Comparison of ENCODE assay signal across 21 cellular contexts in the genomic region with DNA sequence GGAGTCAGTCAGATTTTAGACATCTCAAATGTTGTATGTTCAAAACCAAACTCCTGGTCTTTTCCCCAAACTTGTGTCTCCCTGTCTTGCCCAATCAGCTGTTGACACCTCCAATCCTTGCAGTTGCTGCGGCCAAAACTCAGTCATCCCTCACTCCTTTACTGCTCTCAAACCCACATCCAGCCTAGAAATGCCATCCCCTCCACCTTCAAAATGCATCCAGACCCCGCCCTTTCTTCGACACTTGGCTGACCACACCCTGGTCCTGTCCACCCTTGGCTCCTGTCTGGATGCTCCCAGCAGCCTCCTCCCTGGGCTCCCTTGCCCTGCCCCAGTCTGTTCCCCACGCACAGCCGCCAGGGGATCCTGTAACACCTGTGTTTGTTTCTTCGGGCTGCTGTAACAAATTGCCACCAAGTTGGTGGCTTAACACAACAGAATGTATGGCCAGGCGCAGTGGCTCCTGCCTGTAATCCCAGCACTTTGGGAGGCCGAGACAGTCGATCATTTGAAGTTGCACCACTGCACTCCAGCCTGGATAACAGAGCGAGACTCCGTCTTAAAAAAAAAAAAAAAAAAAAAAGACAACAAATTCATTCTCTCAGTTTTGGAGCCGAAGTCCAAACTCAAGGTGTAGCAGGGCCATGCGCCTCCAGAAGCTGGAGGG. TPM values are rescaled to one million over a fixed set of nuclear protein-coding genes. Genes with fewer than 3 reads are reported as not detected.
DNase-seq lines count a peak whose midpoint lies in the region; ATAC-seq, FAIRE-seq and TF ChIP-seq lines count a peak whose summit lies in the region.
"Had no signal": no experiment of that assay in that cellular context is flagged by ENCODE, and none has a peak within 500 bp of the region (broad histone marks: within the 10 kb centered on the region; RNA-seq: fewer than 3 reads in every experiment).

No MANE protein-coding gene starts in this region.

- H3K9me3 Mint-ChIP-seq in CD14-positive monocyte = peaks cover 0 to 4% (median 0%) of the 10 kb centered on the region in 7 donors
- no peaks in the 10 kb centered on the region for H3K9me3 Mint-ChIP-seq in H9
- no peaks in the 10 kb centered on the region for H3K9me3 Mint-ChIP-seq in activated T-helper 1 cell treated with anti-CD3 and anti-CD28 coated beads, Interleukin-12 subunit alpha, Interleukin-12 subunit beta, Interleukin-2, Interleukin-4 antibody, amounts not matched to agents 30 ng/mL and 10 ng/mL and 1 ng/mL, durations not matched to agents 14 hours and 24 hours and 36 hours
- H3K9me3 Mint-ChIP-seq: CD4-positive, alpha-beta T cell had no signal

- CTCF ChIA-PET in K562 (lab: Yijun Ruan, JAX; ENCODE audit: low intra/inter-chr PET ratio) = no interaction called here

- POLR2A ChIA-PET in K562 (lab: Yijun Ruan, JAX) = interaction anchor here (0.6 kb wide), 1 partner anchor 14 kb away, joined by 3 read pairs; no protein-coding TSS in a partner anchor

- H3K4me2 ChIP-seq in H9 (ENCODE audit: insufficient read depth, insufficient read length, low read length) (no peak overlapping the region), K562 (ENCODE audit: insufficient read depth, low read length) (no peak overlapping the region), trophoblast cell (ENCODE audit: low read length) (no peak overlapping the region)

- H3K9ac ChIP-seq in H9 (ENCODE audit: extremely low read depth, insufficient read length, low read length) (no peak overlapping the region), K562 (ENCODE audit: insufficient read depth in 1 of 2, low read depth in 2 of 2, low read length in 2 of 2) (peak overlapping the region in 1 of 2 experiments; percentile 78; a peak in 1 of 4 replicates), trophoblast cell (ENCODE audit: low read length) (no peak overlapping the region)

- peak; percentile 34; the same call in 1 of the 3 replicates for ATAC-seq in K562

- no peak for TF ChIP-seq POLR2A in K562 (conservative IDR thresholded peaks at IDR 0.05)

- no peak overlapping the region for H3K4ac ChIP-seq in H9 (ENCODE audit: low read depth, low read length)
- H3K4ac ChIP-seq in trophoblast cell (ENCODE audit: low read depth, low read length) = no peak overlapping the region

- no peak overlapping the region for H2BK15ac ChIP-seq in H9 (ENCODE audit: low read depth, low read length)

- H2AFZ ChIP-seq in H9 (ENCODE audit: low read length) = no peak overlapping the region
- H2AFZ ChIP-seq in K562 (ENCODE audit: low read depth, low read length) = no peak overlapping the region
- no peak overlapping the region for H2AFZ ChIP-seq in trophoblast cell (ENCODE audit: insufficient read depth, low read length, poor library complexity)

- no peak overlapping the region for H3K14ac ChIP-seq in H9 (ENCODE audit: insufficient read depth, low read length)
- no peak overlapping the region for H3K14ac ChIP-seq in trophoblast cell (ENCODE audit: low read length)

- no peak overlapping the region for H3K27ac ChIP-seq in H9 (ENCODE audit: insufficient read length, low read depth, low read length)
- no peak overlapping the region for H3K27ac ChIP-seq in K562 (ENCODE audit: extremely low read depth, low read depth, low read length)
- H3K27ac ChIP-seq in trophoblast cell (ENCODE audit: low read depth, low read length) = peak overlapping the region; percentile 34

- in situ Hi-C loops in K562 (cut with MboI) = no loop called here

- DNase-seq in CD14-positive monocyte (ENCODE audit: low spot score) = no peak
- no peak for DNase-seq in H9
- no peak for DNase-seq in K562 (ENCODE audit: extremely low read depth in 1 of 4, low spot score in 3 of 4)
- peak in 1 of 2 donors; percentile 14 for DNase-seq in trophoblast cell
- no peak for DNase-seq in NCI-H1694 (lab: John Stamatoyannopoulos, UW)
- no peak for DNase-seq in GM19238 (ENCODE audit: insufficient read length, low spot score)
- DNase-seq in activated T-helper 1 cell treated with anti-CD3 and anti-CD28 coated beads, Interleukin-12 subunit alpha, Interleukin-12 subunit beta, Interleukin-2, Interleukin-4 antibody, amounts not matched to agents 30 ng/mL and 10 ng/mL and 1 ng/mL, durations not matched to agents 14 hours and 24 hours and 36 hours (ENCODE audit: low spot score) = no peak
- DNase-seq: CD4-positive, alpha-beta T cell; Kasumi-1; MG63; NCI-H1092; NCI-H146; NCI-H2081 treated with DMSO at 0.1 percent for 48 hours; SHP77 treated with DMSO at 0.1 percent for 48 hours; T-helper 1 cell had no signal

- H2BK120ac ChIP-seq in H9 (ENCODE audit: low read depth, low read length, poor library complexity, severe bottlenecking) (no peak overlapping the region), trophoblast cell (ENCODE audit: insufficient read depth, low read length, poor library complexity) (peak overlapping the region; percentile 2)

- no peak for FAIRE-seq in K562 (lab: Jason Lieb, UNC)
- FAIRE-seq: GM12892, HTR-8/SVneo had no signal

- H4K5ac ChIP-seq in H9 (ENCODE audit: insufficient read length, low read depth, low read length) = no peak overlapping the region

- H3T11ph ChIP-seq in H9 (ENCODE audit: low read length) = no peak overlapping the region

- H3K79me2 ChIP-seq in H9 (ENCODE audit: insufficient read depth, low read length) (no peaks in the 10 kb centered on the region), K562 (ENCODE audit: control insufficient read depth, insufficient read depth, low read length) (peaks cover 6% of the 10 kb centered on the region; the same call in 2 of the 3 replicates), trophoblast cell (ENCODE audit: control insufficient read depth, insufficient read depth, low read length, poor library complexity) (peaks cover 1% of the 10 kb centered on the region)

- H3K79me1 ChIP-seq in H9 (ENCODE audit: insufficient read depth, low read depth, low read length, poor library complexity, severe bottlenecking) = no peaks in the 10 kb centered on the region
- peaks cover 12% of the 10 kb centered on the region for H3K79me1 ChIP-seq in trophoblast cell (ENCODE audit: low read length)

- H2BK5ac ChIP-seq in H9 (ENCODE audit: insufficient read length, low read length) (no peak overlapping the region), trophoblast cell (ENCODE audit: low read depth, low read length, poor library complexity) (no peak overlapping the region)

- peaks cover 0 to 3% (median 3%) of the 10 kb centered on the region in 3 donors for H3K27me3 Mint-ChIP-seq in CD14-positive monocyte (ENCODE audit: low read depth in 3 of 3)
- no peaks in the 10 kb centered on the region; the same call in 1 of the 2 replicates for H3K27me3 Mint-ChIP-seq in H9 (ENCODE audit: low read depth)
- H3K27me3 Mint-ChIP-seq in activated T-helper 1 cell treated with anti-CD3 and anti-CD28 coated beads, Interleukin-12 subunit alpha, Interleukin-12 subunit beta, Interleukin-2, Interleukin-4 antibody, amounts not matched to agents 30 ng/mL and 10 ng/mL and 1 ng/mL, durations not matched to agents 14 hours and 24 hours and 36 hours (ENCODE audit: insufficient read depth) = no peaks in the 10 kb centered on the region
- H3K27me3 Mint-ChIP-seq: CD4-positive, alpha-beta T cell; IgD-negative memory B cell had no signal

- TF ChIP-seq CTCF in CD14-positive monocyte (IDR thresholded peaks at IDR 0.05) (no peak), H9 (conservative IDR thresholded peaks at IDR 0.05) (no peak), K562 (IDR thresholded peaks at IDR 0.05 in 2 of 3, conservative IDR thresholded peaks at IDR 0.05 in 1 of 3; ENCODE audit: insufficient read depth in 2 of 3, low read depth in 1 of 3, low read length in 3 of 3) (no peak)

- no peak overlapping the region for H3K18ac ChIP-seq in H9 (ENCODE audit: insufficient read length, low read depth, low read length)
- no peak overlapping the region for H3K18ac ChIP-seq in trophoblast cell (ENCODE audit: low read length)

- TF ChIP-seq EP300 in K562 (IDR thresholded peaks at IDR 0.05; ENCODE audit: low read length) = no peak

- no peaks in the 10 kb centered on the region; the same call in 1 of the 3 replicates for H3K36me3 ChIP-seq in K562 (ENCODE audit: control insufficient read depth, insufficient read depth, low read length)
- H3K36me3 ChIP-seq in trophoblast cell (ENCODE audit: control insufficient read depth in 1 of 2, insufficient read depth in 2 of 2, low read length in 2 of 2) = peaks cover 0 to 2% of the 10 kb centered on the region in 2 experiments
- H3K36me3 ChIP-seq: HAP-1, MG63 had no signal

- no peak overlapping the region for H3K23ac ChIP-seq in H9 (ENCODE audit: insufficient read length, low read depth, low read length)
- no peak overlapping the region for H3K23ac ChIP-seq in trophoblast cell (ENCODE audit: low read length)

- H3K4me3 ChIP-seq in K562 (no peak overlapping the region), trophoblast cell (ENCODE audit: low read depth, low read length) (no peak overlapping the region)
- H3K4me3 ChIP-seq: HAP-1, MG63 had no signal

- H3K36me3 Mint-ChIP-seq in CD14-positive monocyte = peaks cover 9 to 15% of the 10 kb centered on the region in 2 donors
- H3K36me3 Mint-ChIP-seq in H9 (ENCODE audit: insufficient read depth in 1 of 3, low read depth in 3 of 3) = no peaks in the 10 kb centered on the region
- peaks cover 4% of the 10 kb centered on the region for H3K36me3 Mint-ChIP-seq in activated T-helper 1 cell treated with anti-CD3 and anti-CD28 coated beads, Interleukin-12 subunit alpha, Interleukin-12 subunit beta, Interleukin-2, Interleukin-4 antibody, amounts not matched to agents 30 ng/mL and 10 ng/mL and 1 ng/mL, durations not matched to agents 14 hours and 24 hours and 36 hours (ENCODE audit: low read depth)

- H4K91ac ChIP-seq in H9 (ENCODE audit: insufficient read length, low read depth, low read length) (no peak overlapping the region), trophoblast cell (ENCODE audit: low read depth, low read length) (peak overlapping the region; percentile 8)

- no peaks in the 10 kb centered on the region for H3K4me1 ChIP-seq in H9 (ENCODE audit: insufficient read depth, low read length)
- H3K4me1 ChIP-seq in K562 (replicated peaks in 1 of 2; ENCODE audit: control insufficient read depth in 2 of 2, insufficient read depth in 2 of 2, low read length in 2 of 2) = peaks cover 20 to 22% of the 10 kb centered on the region in 2 experiments; a peak in 4 of 5 replicates
- peaks cover 21 to 26% of the 10 kb centered on the region in 2 experiments for H3K4me1 ChIP-seq in trophoblast cell (ENCODE audit: control insufficient read depth in 1 of 2, insufficient read depth in 2 of 2, low read length in 2 of 2)
- H3K4me1 ChIP-seq: HAP-1 had no signal

- no peak overlapping the region for H3K4me3 Mint-ChIP-seq in CD14-positive monocyte
- no peak overlapping the region for H3K4me3 Mint-ChIP-seq in H9
- no peak overlapping the region for H3K4me3 Mint-ChIP-seq in activated T-helper 1 cell treated with anti-CD3 and anti-CD28 coated beads, Interleukin-12 subunit alpha, Interleukin-12 subunit beta, Interleukin-2, Interleukin-4 antibody, amounts not matched to agents 30 ng/mL and 10 ng/mL and 1 ng/mL, durations not matched to agents 14 hours and 24 hours and 36 hours
- H3K4me3 Mint-ChIP-seq: CD4-positive, alpha-beta T cell; IgD-negative memory B cell had no signal

- H4K12ac ChIP-seq in trophoblast cell (ENCODE audit: low read depth, low read length) = no peak overlapping the region

- H3K9me3 ChIP-seq in H9 (ENCODE audit: control insufficient read depth, low read depth, low read length) (no peaks in the 10 kb centered on the region), K562 (replicated peaks; ENCODE audit: control insufficient read depth, insufficient read depth, low read depth, low read length) (no peaks in the 10 kb centered on the region), trophoblast cell (ENCODE audit: insufficient read depth, low read depth, low read length) (no peaks in the 10 kb centered on the region)
- H3K9me3 ChIP-seq: HAP-1, MG63 had no signal

- intact Hi-C loops in CD14-positive monocyte (cut with micrococcal nuclease) = loop anchor here (1.0 to 10.0 kb wide), 3 partner anchors 12 to 105 kb away; a partner anchor contains a TSS
- intact Hi-C loops in K562 (cut with micrococcal nuclease) = loop anchor here (10.0 kb wide), 1 partner anchor 215 kb away; no protein-coding TSS in a partner anchor
- intact Hi-C loops in activated T-helper 1 cell treated with anti-CD3 and anti-CD28 coated beads, Interleukin-12 subunit alpha, Interleukin-12 subunit beta, Interleukin-2, Interleukin-4 antibody, amounts not matched to agents 30 ng/mL and 10 ng/mL and 1 ng/mL, durations not matched to agents 14 hours and 24 hours and 36 hours (cut with micrococcal nuclease) = no loop called here

- H3K4me1 Mint-ChIP-seq in CD14-positive monocyte = peaks cover 88% of the 10 kb centered on the region
- peaks cover 5 to 8% of the 10 kb centered on the region in 2 experiments for H3K4me1 Mint-ChIP-seq in H9
- peaks cover 22% of the 10 kb centered on the region for H3K4me1 Mint-ChIP-seq in activated T-helper 1 cell treated with anti-CD3 and anti-CD28 coated beads, Interleukin-12 subunit alpha, Interleukin-12 subunit beta, Interleukin-2, Interleukin-4 antibody, amounts not matched to agents 30 ng/mL and 10 ng/mL and 1 ng/mL, durations not matched to agents 14 hours and 24 hours and 36 hours (ENCODE audit: low read depth)

- WGBS in H9 (ENCODE audit: extremely low coverage, insufficient read length, low lambda C conversion rate) = no CpG with 5 or more reads among the region's 13 CpGs
- 74% methylated on average over 12 of the region's 13 CpGs for WGBS in K562 (ENCODE audit: insufficient coverage, low coverage, missing lambda C conversion rate)
- no CpG with 5 or more reads among the region's 13 CpGs for WGBS in trophoblast cell (ENCODE audit: extremely low coverage, insufficient coverage, insufficient read length)

- no peak overlapping the region for H4K8ac ChIP-seq in H9 (replicated peaks; ENCODE audit: insufficient read length, low read depth, low read length)
- H4K8ac ChIP-seq in trophoblast cell (ENCODE audit: low read depth, low read length) = no peak overlapping the region

- no peak overlapping the region for H2BK12ac ChIP-seq in H9 (ENCODE audit: insufficient read length, low read depth, low read length)
- H2BK12ac ChIP-seq in trophoblast cell (ENCODE audit: low read length) = no peak overlapping the region

- peak overlapping the region; percentile 92 to 98 (median 97) for H3K27ac Mint-ChIP-seq in CD14-positive monocyte
- peak overlapping the region in 2 of 3 experiments; percentile 20 to 38; a peak in 2 of 7 replicates for H3K27ac Mint-ChIP-seq in H9
- no peak overlapping the region for H3K27ac Mint-ChIP-seq in activated T-helper 1 cell treated with anti-CD3 and anti-CD28 coated beads, Interleukin-12 subunit alpha, Interleukin-12 subunit beta, Interleukin-2, Interleukin-4 antibody, amounts not matched to agents 30 ng/mL and 10 ng/mL and 1 ng/mL, durations not matched to agents 14 hours and 24 hours and 36 hours
- H3K27ac Mint-ChIP-seq: CD4-positive, alpha-beta T cell; IgD-negative memory B cell had no signal

- no peak overlapping the region for H2AK5ac ChIP-seq in H9 (ENCODE audit: insufficient read length, low read length)
- no peak overlapping the region for H2AK5ac ChIP-seq in trophoblast cell (ENCODE audit: low read length)

- H4K20me1 ChIP-seq in H9 (ENCODE audit: control insufficient read depth, insufficient read depth, insufficient read length) = no peaks in the 10 kb centered on the region
- peaks cover 7% of the 10 kb centered on the region; the same call in 1 of the 2 replicates for H4K20me1 ChIP-seq in K562 (replicated peaks; ENCODE audit: control insufficient read depth, insufficient read depth, low read length)

- no peaks in the 10 kb centered on the region for H3K27me3 ChIP-seq in H9 (ENCODE audit: insufficient read depth, low read length)
- no peaks in the 10 kb centered on the region for H3K27me3 ChIP-seq in K562 (ENCODE audit: control insufficient read depth in 2 of 2, insufficient read depth in 2 of 2, low read length in 2 of 2)
- no peaks in the 10 kb centered on the region for H3K27me3 ChIP-seq in trophoblast cell (ENCODE audit: insufficient read depth, low read length)
- H3K27me3 ChIP-seq: MG63 had no signal

- H3K56ac ChIP-seq in H9 (ENCODE audit: insufficient read length, low read depth, low read length) = no peak overlapping the region

- H3K9me1 ChIP-seq in K562 (ENCODE audit: control insufficient read depth, insufficient read depth, low read length) = no peaks in the 10 kb centered on the region

- H3K23me2 ChIP-seq in H9 (ENCODE audit: insufficient read length, low read depth, low read length, poor library complexity, severe bottlenecking) = no peaks in the 10 kb centered on the region

- TF ChIP-seq RAD21 in K562 (CRISPR knock-in tag; conservative IDR thresholded peaks at IDR 0.05 in 1 of 2, IDR thresholded peaks at IDR 0.05 in 1 of 2) = no peak

- no peak overlapping the region for H2BK20ac ChIP-seq in H9 (ENCODE audit: low read depth, low read length, poor library complexity, severe bottlenecking)

- no TSS peak for BruUV-seq in K562 (replicated peaks; lab: Mats Ljungman, UMichigan)

RNA-seq across cellular contexts. Expression of a gene that starts 11.7 kb away (rescaled TPM):
- polyA plus RNA-seq in CD14-positive monocyte (100 to 1,000 TPM; 168 to 170 TPM), K562 (2011; rRNA removed) (72.7 and 167 TPM in 2 replicates), K562 (2014; fragmentation: Illumina TruSeq; extraction: Trizol) (79.3 and 129 TPM in 2 replicates), K562 (2014; fragmentation: Nextera tagmentation; extraction: Ambion mirVana) (1 to 10 TPM; 2.3 to 5.8 TPM), K562 (2014; rRNA removed) (81.6 and 91.2 TPM in 2 replicates)
- total RNA-seq in H9 (2021) (191 and 194 TPM in 2 replicates), K562 (2014; rRNA removed) (112 and 167 TPM in 2 replicates), K562 (2014; rRNA removed; fragmentation: Illumina TruSeq; extraction: Trizol) (25.6 and 32.7 TPM in 2 replicates), K562 (2015; rRNA removed; fragmentation: Illumina TruSeq; extraction: Trizol) (63.5 and 72.9 TPM in 2 replicates), K562 (2021) (121 and 128 TPM in 2 replicates)
- total RNA-seq in K562 (2011; cell fraction: chromatin; rRNA removed; ENCODE audit: low replicate concordance) = 107 and 382 TPM in 2 replicates
- 428 and 489 TPM in 2 replicates for total RNA-seq in K562 (2011; cell fraction: nucleolus; rRNA removed)
- total RNA-seq in K562 (2011; cell fraction: nucleoplasm; rRNA removed) = 273 and 275 TPM in 2 replicates
- 103 and 259 TPM in 2 replicates for polyA plus RNA-seq in K562 (2011; cell fraction: cytosol; rRNA removed)
- polyA plus RNA-seq in K562 (2011; cell fraction: nucleus; rRNA removed) = 92.2 and 141 TPM in 2 replicates
- 172 and 394 TPM in 2 replicates for polyA plus RNA-seq in K562 (2012)
- 36.8 and 45.4 TPM in 2 replicates for polyA minus RNA-seq in K562 (2011; rRNA and poly(A)+ RNA removed)
- polyA minus RNA-seq in K562 (2011; cell fraction: cytosol; rRNA and poly(A)+ RNA removed) = 168 and 196 TPM in 2 replicates
- polyA minus RNA-seq in K562 (2011; cell fraction: nucleus; rRNA and poly(A)+ RNA removed) = 38.8 and 46.8 TPM in 2 replicates
- polyA plus RNA-seq in trophoblast cell (2013) = 773 and 872 TPM in 2 replicates
- total RNA-seq in activated T-helper 1 cell treated with anti-CD3 and anti-CD28 coated beads, Interleukin-12 subunit alpha, Interleukin-12 subunit beta, Interleukin-2, Interleukin-4 antibody, amounts not matched to agents 30 ng/mL and 10 ng/mL and 1 ng/mL, durations not matched to agents 14 hours and 24 hours and 36 hours = 45.0 and 45.3 TPM in 2 replicates

RNA-seq across cellular contexts. Expression of a gene that starts 12.0 kb away (rescaled TPM):
- polyA plus RNA-seq in CD14-positive monocyte = 1 to 10 TPM; 7.6 to 8.0 TPM
- total RNA-seq in H9 (2021) = 18.4 and 19.4 TPM in 2 replicates
- 54.6 and 104 TPM in 2 replicates for total RNA-seq in K562 (2011; cell fraction: chromatin; rRNA removed; ENCODE audit: low replicate concordance)
- 38.6 and 39.2 TPM in 2 replicates for total RNA-seq in K562 (2011; cell fraction: nucleolus; rRNA removed)
- 46.7 and 47.2 TPM in 2 replicates for total RNA-seq in K562 (2011; cell fraction: nucleoplasm; rRNA removed)
- 15.8 and 18.7 TPM in 2 replicates for total RNA-seq in K562 (2014; rRNA removed)
- 3.3 and 4.0 TPM in 2 replicates for total RNA-seq in K562 (2014; rRNA removed; fragmentation: Illumina TruSeq; extraction: Trizol)
- 9.6 and 11.0 TPM in 2 replicates for total RNA-seq in K562 (2015; rRNA removed; fragmentation: Illumina TruSeq; extraction: Trizol)
- 26.1 and 27.3 TPM in 2 replicates for total RNA-seq in K562 (2021)
- 21.6 and 24.9 TPM in 2 replicates for polyA plus RNA-seq in K562 (2011; rRNA removed)
- polyA plus RNA-seq in K562 (2011; cell fraction: cytosol; rRNA removed) = 20.1 and 41.9 TPM in 2 replicates
- polyA plus RNA-seq in K562 (2011; cell fraction: nucleus; rRNA removed) = 26.9 and 32.6 TPM in 2 replicates
- 14.8 and 15.2 TPM in 2 replicates for polyA plus RNA-seq in K562 (2012)
- polyA plus RNA-seq in K562 (2014; fragmentation: Illumina TruSeq; extraction: Trizol) = 15.2 and 18.3 TPM in 2 replicates
- polyA plus RNA-seq in K562 (2014; fragmentation: Nextera tagmentation; extraction: Ambion mirVana) = under 1 TPM; 0.08 to 0.66 TPM
- 14.7 and 20.5 TPM in 2 replicates for polyA plus RNA-seq in K562 (2014; rRNA removed)
- polyA minus RNA-seq in K562 (2011; rRNA and poly(A)+ RNA removed) = 25.2 and 45.6 TPM in 2 replicates
- 13.1 and 23.2 TPM in 2 replicates for polyA minus RNA-seq in K562 (2011; cell fraction: cytosol; rRNA and poly(A)+ RNA removed)
- 12.1 and 14.4 TPM in 2 replicates for polyA minus RNA-seq in K562 (2011; cell fraction: nucleus; rRNA and poly(A)+ RNA removed)
- polyA plus RNA-seq in trophoblast cell (2013) = 28.2 and 29.6 TPM in 2 replicates
- total RNA-seq in activated T-helper 1 cell treated with anti-CD3 and anti-CD28 coated beads, Interleukin-12 subunit alpha, Interleukin-12 subunit beta, Interleukin-2, Interleukin-4 antibody, amounts not matched to agents 30 ng/mL and 10 ng/mL and 1 ng/mL, durations not matched to agents 14 hours and 24 hours and 36 hours = 26.4 and 28.1 TPM in 2 replicates

RNA-seq across cellular contexts. Expression of a gene that starts 29.8 kb away (rescaled TPM):
- polyA plus RNA-seq in CD14-positive monocyte = not detected
- 0.15 TPM in 1 of 2 replicates, not detected in the other for total RNA-seq in H9 (2021)
- not detected in 2 replicates for total RNA-seq in K562 (2011; cell fraction: chromatin; rRNA removed; ENCODE audit: low replicate concordance)
- total RNA-seq in K562 (2011; cell fraction: nucleolus; rRNA removed) = 0.13 TPM in 1 of 2 replicates, not detected in the other
- total RNA-seq in K562 (2011; cell fraction: nucleoplasm; rRNA removed) = 0.31 TPM in 1 of 2 replicates, not detected in the other
- 0.08 TPM in 1 of 2 replicates, not detected in the other for total RNA-seq in K562 (2014; rRNA removed)
- not detected in 2 replicates for total RNA-seq in K562 (2014; rRNA removed; fragmentation: Illumina TruSeq; extraction: Trizol)
- not detected in 2 replicates for total RNA-seq in K562 (2015; rRNA removed; fragmentation: Illumina TruSeq; extraction: Trizol)
- total RNA-seq in K562 (2021) = 0.07 and 0.09 TPM in 2 replicates
- 0.06 TPM in 1 of 2 replicates, not detected in the other for polyA plus RNA-seq in K562 (2011; rRNA removed)
- 0.06 TPM in 2 replicates for polyA plus RNA-seq in K562 (2011; cell fraction: cytosol; rRNA removed)
- polyA plus RNA-seq in K562 (2011; cell fraction: nucleus; rRNA removed) = 0.10 TPM in 1 of 2 replicates, not detected in the other
- polyA plus RNA-seq in K562 (2012) = 0.08 and 0.10 TPM in 2 replicates
- not detected in 2 replicates for polyA plus RNA-seq in K562 (2014; fragmentation: Illumina TruSeq; extraction: Trizol)
- not detected for polyA plus RNA-seq in K562 (2014; fragmentation: Nextera tagmentation; extraction: Ambion mirVana)
- 0.05 TPM in 1 of 2 replicates, not detected in the other for polyA plus RNA-seq in K562 (2014; rRNA removed)
- polyA minus RNA-seq in K562 (2011; rRNA and poly(A)+ RNA removed) = not detected in 2 replicates
- not detected in 2 replicates for polyA minus RNA-seq in K562 (2011; cell fraction: cytosol; rRNA and poly(A)+ RNA removed)
- not detected in 2 replicates for polyA minus RNA-seq in K562 (2011; cell fraction: nucleus; rRNA and poly(A)+ RNA removed)
- polyA plus RNA-seq in trophoblast cell (2013) = 0.08 and 0.12 TPM in 2 replicates
- total RNA-seq in activated T-helper 1 cell treated with anti-CD3 and anti-CD28 coated beads, Interleukin-12 subunit alpha, Interleukin-12 subunit beta, Interleukin-2, Interleukin-4 antibody, amounts not matched to agents 30 ng/mL and 10 ng/mL and 1 ng/mL, durations not matched to agents 14 hours and 24 hours and 36 hours = not detected in 2 replicates
- total RNA-seq: NCI-H460, OCI-LY7 had no signal

RNA-seq across cellular contexts. Expression of a gene that starts 53.0 kb away (rescaled TPM):
- polyA plus RNA-seq in CD14-positive monocyte = under 1 TPM in 1 of 2 donors, not detected in 1; 0.13 TPM
- total RNA-seq in H9 (2021) = 3.8 and 4.0 TPM in 2 replicates
- 1.8 and 4.5 TPM in 2 replicates for total RNA-seq in K562 (2011; cell fraction: chromatin; rRNA removed; ENCODE audit: low replicate concordance)
- 2.7 and 2.8 TPM in 2 replicates for total RNA-seq in K562 (2011; cell fraction: nucleolus; rRNA removed)
- 2.1 and 2.2 TPM in 2 replicates for total RNA-seq in K562 (2011; cell fraction: nucleoplasm; rRNA removed)
- 2.8 and 3.8 TPM in 2 replicates for total RNA-seq in K562 (2014; rRNA removed)
- total RNA-seq in K562 (2014; rRNA removed; fragmentation: Illumina TruSeq; extraction: Trizol) = 0.61 and 0.65 TPM in 2 replicates
- total RNA-seq in K562 (2015; rRNA removed; fragmentation: Illumina TruSeq; extraction: Trizol) = 1.8 and 2.0 TPM in 2 replicates
- 2.9 and 3.5 TPM in 2 replicates for total RNA-seq in K562 (2021)
- polyA plus RNA-seq in K562 (2011; rRNA removed) = 1.5 and 1.7 TPM in 2 replicates
- polyA plus RNA-seq in K562 (2011; cell fraction: cytosol; rRNA removed) = 1.4 and 1.7 TPM in 2 replicates
- polyA plus RNA-seq in K562 (2011; cell fraction: nucleus; rRNA removed) = 1.0 and 1.8 TPM in 2 replicates
- polyA plus RNA-seq in K562 (2012) = 2.5 and 4.5 TPM in 2 replicates
- polyA plus RNA-seq in K562 (2014; fragmentation: Illumina TruSeq; extraction: Trizol) = 1.3 and 2.1 TPM in 2 replicates
- polyA plus RNA-seq in K562 (2014; fragmentation: Nextera tagmentation; extraction: Ambion mirVana) = not detected
- 1.4 and 1.7 TPM in 2 replicates for polyA plus RNA-seq in K562 (2014; rRNA removed)
- polyA minus RNA-seq in K562 (2011; rRNA and poly(A)+ RNA removed) = 1.4 and 1.5 TPM in 2 replicates
- polyA minus RNA-seq in K562 (2011; cell fraction: cytosol; rRNA and poly(A)+ RNA removed) = 2.1 and 2.8 TPM in 2 replicates
- polyA minus RNA-seq in K562 (2011; cell fraction: nucleus; rRNA and poly(A)+ RNA removed) = 0.54 and 1.00 TPM in 2 replicates
- 1.9 and 2.0 TPM in 2 replicates for polyA plus RNA-seq in trophoblast cell (2013)
- 0.99 and 1.7 TPM in 2 replicates for total RNA-seq in activated T-helper 1 cell treated with anti-CD3 and anti-CD28 coated beads, Interleukin-12 subunit alpha, Interleukin-12 subunit beta, Interleukin-2, Interleukin-4 antibody, amounts not matched to agents 30 ng/mL and 10 ng/mL and 1 ng/mL, durations not matched to agents 14 hours and 24 hours and 36 hours
